In the genomic region with DNA sequence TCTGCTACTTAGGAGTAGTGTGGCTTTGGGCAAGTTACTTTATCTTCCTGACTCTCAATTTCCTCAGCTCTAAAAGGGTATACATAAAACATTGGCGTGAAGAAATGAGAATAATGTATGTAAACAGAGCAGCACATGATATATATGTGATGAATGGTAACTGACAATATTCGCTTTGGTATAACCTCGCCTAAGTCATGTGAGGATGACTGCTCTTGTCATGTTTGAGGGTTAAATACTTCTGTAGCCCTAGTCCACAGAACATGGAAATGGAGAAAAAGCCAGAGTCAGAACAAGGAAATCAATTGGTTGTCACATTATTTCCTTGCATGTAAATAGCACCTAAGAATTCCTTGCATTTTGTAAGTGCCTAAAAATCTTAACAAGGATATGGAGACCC, we compare ENCODE assay signal across 20 cellular contexts. TPM values are rescaled to one million over a fixed set of nuclear protein-coding genes. Genes with fewer than 3 reads are reported as not detected.
DNase-seq lines count a peak whose midpoint lies in the region; ATAC-seq and TF ChIP-seq lines count a peak whose summit lies in the region.
"Had no signal": no experiment of that assay in that cellular context is flagged by ENCODE, and none has a peak within 500 bp of the region (broad histone marks: within the 10 kb centered on the region; RNA-seq: fewer than 3 reads in every experiment).

No MANE protein-coding gene starts in this region.

- H3K9ac ChIP-seq in OCI-LY1 (ENCODE audit: low read length) (no peak overlapping the region), subcutaneous abdominal adipose tissue (ENCODE audit: low read length in 5 of 5) (peak overlapping the region in 2 of 5 donors; percentile 3 to 6)

- no peaks in the 10 kb centered on the region for H4K20me1 ChIP-seq in OCI-LY1 (ENCODE audit: insufficient read depth, low read length)

- DNase-seq in body of pancreas (no peak), right lobe of liver (no peak), NCI-H146 treated with DMSO at 0.1 percent for 48 hours (lab: John Stamatoyannopoulos, UW; ENCODE audit: unreplicated experiment) (no peak), hepatic stellate cell (ENCODE audit: low spot score) (no peak), omental fat pad (ENCODE audit: low spot score) (no peak)
- DNase-seq: CD4-positive, CD25-positive, alpha-beta regulatory T cell; DMS53; NCI-H1417 treated with DMSO at 0.1 percent for 48 hours; NCI-H2029 treated with DMSO at 0.1 percent for 48 hours; NCI-H82 had no signal

- ATAC-seq in body of pancreas (no peak), right lobe of liver (peak in 3 of 4 donors; percentile 1 to 11 (median 2)), omental fat pad (ENCODE audit: low FRiP score) (no peak), HG03442 (IDR thresholded peaks at IDR 0.05; ENCODE audit: unreplicated experiment) (no peak)
- ATAC-seq: Panc1, Right ventricle myocardium inferior had no signal

- intact Hi-C loops in body of pancreas (cut with DNase I) (no loop called here), right lobe of liver (cut with DNase I) (no loop called here)

- no peaks in the 10 kb centered on the region for H3K79me2 ChIP-seq in OCI-LY1 (ENCODE audit: insufficient read depth, low read length)

- H3K27ac ChIP-seq in OCI-LY1 (ENCODE audit: low read depth, low read length, poor library complexity, severe bottlenecking) (peak overlapping the region; percentile 12), body of pancreas (peak overlapping the region; percentile 47 to 76 (median 63)), right lobe of liver (peak overlapping the region; percentile 39 to 96 (median 93)), subcutaneous abdominal adipose tissue (ENCODE audit: low read depth, low read length) (peak overlapping the region; percentile 77)
- H3K27ac ChIP-seq: HL-60 had no signal

- peaks cover 35% of the 10 kb centered on the region for H3K4me1 ChIP-seq in OCI-LY1 (ENCODE audit: insufficient read depth, low read length, severe bottlenecking)
- peaks cover 45% of the 10 kb centered on the region for H3K4me1 ChIP-seq in body of pancreas
- H3K4me1 ChIP-seq in right lobe of liver: peaks cover 0 to 70% (median 19%) of the 10 kb centered on the region in 4 donors
- H3K4me1 ChIP-seq in subcutaneous abdominal adipose tissue (ENCODE audit: control insufficient read depth in 5 of 5, insufficient read depth in 5 of 5, low read length in 5 of 5): peaks cover 0 to 51% (median 35%) of the 10 kb centered on the region in 5 donors
- H3K4me1 ChIP-seq: HAP-1 had no signal

- H3F3A ChIP-seq in OCI-LY1 (ENCODE audit: insufficient read depth, low read length): no peaks in the 10 kb centered on the region

- peaks cover 15% of the 10 kb centered on the region; the same call in 1 of the 2 replicates for H3K36me3 ChIP-seq in OCI-LY1 (ENCODE audit: insufficient read depth, low read length)
- peaks cover 0 to 5% of the 10 kb centered on the region in 2 donors for H3K36me3 ChIP-seq in body of pancreas (replicated peaks in 1 of 2; ENCODE audit: insufficient read depth in 1 of 2, low read depth in 2 of 2)
- peaks cover 0 to 26% (median 6%) of the 10 kb centered on the region in 4 donors for H3K36me3 ChIP-seq in right lobe of liver
- H3K36me3 ChIP-seq in subcutaneous abdominal adipose tissue (ENCODE audit: control insufficient read depth in 5 of 5, insufficient read depth in 5 of 5, low read length in 5 of 5): peaks cover 11 to 20% (median 13%) of the 10 kb centered on the region in 5 donors
- H3K36me3 ChIP-seq: HAP-1 had no signal

- WGBS in body of pancreas, 2 donors: 87 to 91% methylated on average over 3 of the region's 3 CpGs
- 37% methylated on average over 3 of the region's 3 CpGs for WGBS in right lobe of liver (ENCODE audit: insufficient coverage, low coverage, low lambda C conversion rate, missing lambda C conversion rate)

- TF ChIP-seq POLR2A in body of pancreas (IDR thresholded peaks at IDR 0.05) (no peak), right lobe of liver (IDR thresholded peaks at IDR 0.05) (no peak)

- H3K9me3 ChIP-seq in OCI-LY1 (ENCODE audit: low read length) (no peaks in the 10 kb centered on the region), body of pancreas (no peaks in the 10 kb centered on the region), right lobe of liver (no peaks in the 10 kb centered on the region), subcutaneous abdominal adipose tissue (ENCODE audit: control insufficient read depth in 5 of 5, low read length in 5 of 5) (no peaks in the 10 kb centered on the region)
- H3K9me3 ChIP-seq: Caco-2, HAP-1 had no signal

- no peak overlapping the region for H3K4me2 ChIP-seq in OCI-LY1 (ENCODE audit: low read length)

- H3K9me2 ChIP-seq in OCI-LY1 (ENCODE audit: low read depth, low read length): no peaks in the 10 kb centered on the region

- TF ChIP-seq CTCF in OCI-LY1 (IDR thresholded peaks at IDR 0.05; ENCODE audit: low read length) (no peak), body of pancreas (IDR thresholded peaks at IDR 0.05) (no peak), right lobe of liver (IDR thresholded peaks at IDR 0.05) (no peak), omental fat pad (IDR thresholded peaks at IDR 0.05) (no peak)

- no peak overlapping the region for H3K4me3 ChIP-seq in OCI-LY1 (ENCODE audit: low read depth, low read length, poor library complexity, severe bottlenecking)
- no peak overlapping the region for H3K4me3 ChIP-seq in body of pancreas
- peak overlapping the region in 1 of 3 donors; percentile 51 for H3K4me3 ChIP-seq in right lobe of liver
- no peak overlapping the region for H3K4me3 ChIP-seq in subcutaneous abdominal adipose tissue (ENCODE audit: low read depth in 1 of 5, low read length in 5 of 5)
- H3K4me3 ChIP-seq: HAP-1 had no signal

- no peak overlapping the region for H2AFZ ChIP-seq in OCI-LY1 (ENCODE audit: low read length)

- H3K27me3 ChIP-seq in OCI-LY1 (ENCODE audit: insufficient read depth, low read length) (no peaks in the 10 kb centered on the region), body of pancreas (no peaks in the 10 kb centered on the region), right lobe of liver (no peaks in the 10 kb centered on the region), subcutaneous abdominal adipose tissue (ENCODE audit: control insufficient read depth in 5 of 5, insufficient read depth in 4 of 5, low read length in 5 of 5) (no peaks in the 10 kb centered on the region)

RNA-seq across cellular contexts. Expression of gene CHP1, which starts 25.0 kb away (rescaled TPM):
- total RNA-seq in body of pancreas (10 to 100 TPM; 61.0 to 87.9 TPM), right lobe of liver (100 to 1,000 TPM; 137 to 270 (median 205) TPM), omental fat pad (100 to 1,000 TPM; 172 to 320 (median 243) TPM)

RNA-seq across cellular contexts. Expression of gene EXD1, which starts 25.5 kb away (rescaled TPM):
- total RNA-seq in body of pancreas: not detected
- total RNA-seq in right lobe of liver: under 1 TPM in 1 of 6 experiments, not detected in 5; 0.22 TPM
- not detected for total RNA-seq in omental fat pad
- total RNA-seq: B cell; Caco-2; CD4-positive, CD25-positive, alpha-beta regulatory T cell; NCI-H460; Right ventricle myocardium inferior had no signal

Comparison
In these comparisons a context has a peak if more than half of its experiments do, and no peak if none do; other contexts are left out.
1. H3K27ac ChIP-seq: peak in every context shown above with its lines; median percentile 93 in right lobe of liver; 77 in subcutaneous abdominal adipose tissue; 63 in body of pancreas; 12 in OCI-LY1.
2. ATAC-seq: peak in right lobe of liver (3 of 4); none in body of pancreas (single experiment), omental fat pad (single experiment) and HG03442 (single experiment).